In the genomic region with DNA sequence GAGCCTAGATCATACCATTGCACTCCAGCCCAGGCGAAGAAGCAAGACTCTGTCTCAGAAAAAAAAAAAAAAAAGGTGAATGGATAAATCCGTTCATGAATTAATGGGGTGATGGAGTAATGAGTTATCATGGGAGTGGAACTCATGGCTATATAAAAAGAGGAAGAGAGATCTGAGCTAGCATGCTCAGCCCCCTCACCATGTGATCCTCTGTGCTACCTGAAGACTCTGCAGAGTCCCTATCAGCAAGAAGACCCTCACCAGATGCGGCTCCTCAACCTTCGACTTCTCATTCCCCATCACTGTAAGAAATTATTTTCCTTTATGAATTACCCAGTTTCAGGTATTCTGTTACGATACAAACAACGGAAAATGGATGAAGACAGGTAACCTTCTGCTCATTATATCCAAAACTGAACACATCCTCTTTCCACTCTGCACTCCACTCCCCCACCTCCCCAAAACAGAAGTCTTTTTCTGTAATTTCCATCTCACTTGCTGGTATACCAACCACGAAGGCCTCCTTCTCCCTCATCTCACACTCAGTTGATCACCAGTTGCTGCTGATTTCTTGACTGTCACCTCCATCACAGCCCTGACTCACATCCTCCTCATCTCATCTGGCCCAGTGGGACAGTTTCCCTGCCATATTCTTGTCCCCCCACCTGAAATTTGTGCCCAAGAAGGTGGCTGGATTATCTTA, we compare ENCODE assay signal across 1 cellular context.
TF ChIP-seq lines count a peak whose summit lies in the region.

No MANE protein-coding gene starts in this region.

TF ChIP-seq in HEK293T, 16 proteins besides CTCF, POLR2A, EP300 and RAD21:
- TF ChIP-seq, protein P1, sequence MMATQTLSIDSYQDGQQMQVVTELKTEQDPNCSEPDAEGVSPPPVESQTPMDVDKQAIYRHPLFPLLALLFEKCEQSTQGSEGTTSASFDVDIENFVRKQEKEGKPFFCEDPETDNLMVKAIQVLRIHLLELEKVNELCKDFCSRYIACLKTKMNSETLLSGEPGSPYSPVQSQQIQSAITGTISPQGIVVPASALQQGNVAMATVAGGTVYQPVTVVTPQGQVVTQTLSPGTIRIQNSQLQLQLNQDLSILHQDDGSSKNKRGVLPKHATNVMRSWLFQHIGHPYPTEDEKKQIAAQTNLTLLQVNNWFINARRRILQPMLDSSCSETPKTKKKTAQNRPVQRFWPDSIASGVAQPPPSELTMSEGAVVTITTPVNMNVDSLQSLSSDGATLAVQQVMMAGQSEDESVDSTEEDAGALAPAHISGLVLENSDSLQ (IDR thresholded peaks at IDR 0.05) = no peak
- TF ChIP-seq ARNT (IDR thresholded peaks at IDR 0.05) = no peak
- TF ChIP-seq LEF1 (IDR thresholded peaks at IDR 0.05; ENCODE audit: borderline replicate concordance) = no peak
- no peak for TF ChIP-seq ZNF384 (IDR thresholded peaks at IDR 0.05)
- TF ChIP-seq TARDBP (IDR thresholded peaks at IDR 0.05) = no peak
- no peak for TF ChIP-seq FOXA1 (IDR thresholded peaks at IDR 0.05)
- no peak for TF ChIP-seq FOXK2 (IDR thresholded peaks at IDR 0.05)
- TF ChIP-seq SP1 (IDR thresholded peaks at IDR 0.05) = no peak
- no peak for TF ChIP-seq ELF4 (IDR thresholded peaks at IDR 0.05)
- no peak for TF ChIP-seq CTBP1 (IDR thresholded peaks at IDR 0.05; ENCODE audit: borderline replicate concordance)
- TF ChIP-seq SUZ12 (IDR thresholded peaks at IDR 0.05) = no peak
- TF ChIP-seq BHLHE40 (IDR thresholded peaks at IDR 0.05; ENCODE audit: borderline replicate concordance) = no peak
- TF ChIP-seq FOXM1 (IDR thresholded peaks at IDR 0.05; ENCODE audit: borderline replicate concordance) = no peak
- TF ChIP-seq NFRKB (IDR thresholded peaks at IDR 0.05) = no peak
- no peak for TF ChIP-seq HDGF (IDR thresholded peaks at IDR 0.05; ENCODE audit: borderline replicate concordance)
